In the genomic region with DNA sequence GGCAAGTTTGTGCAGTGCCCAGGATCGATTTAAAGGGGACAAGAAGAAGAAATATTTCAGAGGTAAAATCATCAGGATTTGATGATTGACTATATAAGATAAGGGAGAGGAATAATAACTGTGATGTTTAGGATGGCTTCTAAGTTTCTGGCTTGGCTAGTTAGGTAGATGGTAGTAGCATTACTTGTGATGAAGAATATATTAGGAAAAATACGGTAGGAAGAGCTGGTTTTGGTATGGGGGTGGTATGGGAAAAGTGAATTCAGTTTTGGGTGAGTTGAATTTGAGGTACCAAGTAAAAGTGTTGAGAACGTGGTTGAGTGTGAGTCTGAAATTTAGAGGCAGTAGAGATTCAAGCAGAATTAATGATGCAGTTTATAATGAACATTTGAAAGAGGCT, we compare ENCODE assay signal across 19 cellular contexts. TPM values are rescaled to one million over a fixed set of nuclear protein-coding genes. Genes with fewer than 3 reads are reported as not detected.
DNase-seq lines count a peak whose midpoint lies in the region; ATAC-seq, FAIRE-seq and TF ChIP-seq lines count a peak whose summit lies in the region.
"Had no signal": no experiment of that assay in that cellular context is flagged by ENCODE, and none has a peak within 500 bp of the region (broad histone marks: within the 10 kb centered on the region; RNA-seq: fewer than 3 reads in every experiment).

No MANE protein-coding gene starts in this region.

- peaks cover 55% of the 10 kb centered on the region for H3K4me1 Mint-ChIP-seq in activated naive CD8-positive, alpha-beta T cell (ENCODE audit: low read depth)
- H3K4me1 Mint-ChIP-seq in activated naive CD8-positive, alpha-beta T cell treated with anti-CD3 and anti-CD28 coated beads, Interleukin-2, amount 50 U/mL, for 24 hours = peaks cover 54% of the 10 kb centered on the region
- peaks cover 43 to 44% of the 10 kb centered on the region in 2 experiments for H3K4me1 Mint-ChIP-seq in H9
- peaks cover 31 to 60% (median 58%) of the 10 kb centered on the region in 4 donors for H3K4me1 Mint-ChIP-seq in naive thymus-derived CD8-positive, alpha-beta T cell

- no peak overlapping the region for H2BK120ac ChIP-seq in H9 (ENCODE audit: low read depth, low read length, poor library complexity, severe bottlenecking)

- POLR2A ChIA-PET in K562 (lab: Yijun Ruan, JAX) = interaction anchor here (1.0 to 1.8 kb wide), 2 partner anchors 9 to 12 kb away, joined by 4 to 11 read pairs; no protein-coding TSS in a partner anchor
- POLR2A ChIA-PET in naive thymus-derived CD8-positive, alpha-beta T cell (lab: Charles Lee) = no interaction called here
- POLR2A ChIA-PET in A673 (lab: Charles Lee; ENCODE audit: low non-redundant PET) = no interaction called here

- H3K18ac ChIP-seq in H9 (ENCODE audit: insufficient read length, low read depth, low read length) = no peak overlapping the region

- peak overlapping the region; percentile 19 for H3K27ac Mint-ChIP-seq in activated naive CD8-positive, alpha-beta T cell
- H3K27ac Mint-ChIP-seq in activated naive CD8-positive, alpha-beta T cell treated with anti-CD3 and anti-CD28 coated beads, Interleukin-2, amount 50 U/mL, for 24 hours = no peak overlapping the region
- peak overlapping the region in 2 of 3 experiments; percentile 9 to 30; a peak in 3 of 7 replicates for H3K27ac Mint-ChIP-seq in H9
- peak overlapping the region in 6 of 10 donors; percentile 0 to 65 (median 13) for H3K27ac Mint-ChIP-seq in naive thymus-derived CD8-positive, alpha-beta T cell

- H3K27ac ChIP-seq in H9 (ENCODE audit: insufficient read length, low read depth, low read length) (no peak overlapping the region), K562 (ENCODE audit: extremely low read depth, low read depth, low read length) (no peak overlapping the region), A673 (ENCODE audit: low read depth, low read length, poor library complexity, severe bottlenecking) (no peak overlapping the region)
- H3K27ac ChIP-seq: A549, BLaER1, SK-N-MC had no signal

- no peak overlapping the region for H4K91ac ChIP-seq in H9 (ENCODE audit: insufficient read length, low read depth, low read length)

- no peaks in the 10 kb centered on the region for H3K9me3 Mint-ChIP-seq in activated naive CD8-positive, alpha-beta T cell (ENCODE audit: low read depth)
- no peaks in the 10 kb centered on the region for H3K9me3 Mint-ChIP-seq in activated naive CD8-positive, alpha-beta T cell treated with anti-CD3 and anti-CD28 coated beads, Interleukin-2, amount 50 U/mL, for 24 hours
- peaks cover 0 to 3% of the 10 kb centered on the region in 2 experiments; a peak in 1 of 5 replicates for H3K9me3 Mint-ChIP-seq in H9
- H3K9me3 Mint-ChIP-seq in naive thymus-derived CD8-positive, alpha-beta T cell = peaks cover 0 to 4% (median 0%) of the 10 kb centered on the region in 9 donors

- in situ Hi-C loops in K562 (cut with MboI) = no loop called here

- no peak overlapping the region for H2BK12ac ChIP-seq in H9 (ENCODE audit: insufficient read length, low read depth, low read length)

- peaks cover 9% of the 10 kb centered on the region for H3K79me1 ChIP-seq in H9 (ENCODE audit: insufficient read depth, low read depth, low read length, poor library complexity, severe bottlenecking)

- TF ChIP-seq CTCF in H9 (conservative IDR thresholded peaks at IDR 0.05) (no peak), K562 (IDR thresholded peaks at IDR 0.05 in 2 of 3, conservative IDR thresholded peaks at IDR 0.05 in 1 of 3; ENCODE audit: insufficient read depth in 2 of 3, low read depth in 1 of 3, low read length in 3 of 3) (no peak), A673 (conservative IDR thresholded peaks at IDR 0.05; ENCODE audit: low read depth, low read length) (no peak)

- intact Hi-C loops in K562 (cut with micrococcal nuclease) (no loop called here), A673 (cut with micrococcal nuclease; ENCODE audit: unreplicated experiment) (no loop called here), posterior cingulate gyrus (cut with DNase I) (no loop called here)

- no peak overlapping the region for H3K4me2 ChIP-seq in H9 (ENCODE audit: insufficient read depth, insufficient read length, low read length)
- H3K4me2 ChIP-seq in K562 (ENCODE audit: insufficient read depth, low read length) = no peak overlapping the region; the same call in 1 of the 2 replicates
- H3K4me2 ChIP-seq: A549, BLaER1 had no signal

- 100% methylated on average over 2 of the region's 3 CpGs for WGBS in H9 (ENCODE audit: extremely low coverage, insufficient read length, low lambda C conversion rate)
- WGBS in K562 (ENCODE audit: insufficient coverage, low coverage, missing lambda C conversion rate) = 63% methylated on average over 3 of the region's 3 CpGs

- no peak overlapping the region for H4K5ac ChIP-seq in H9 (ENCODE audit: insufficient read length, low read depth, low read length)

- H3K4me3 Mint-ChIP-seq in activated naive CD8-positive, alpha-beta T cell = peak overlapping the region; percentile 4
- no peak overlapping the region for H3K4me3 Mint-ChIP-seq in activated naive CD8-positive, alpha-beta T cell treated with anti-CD3 and anti-CD28 coated beads, Interleukin-2, amount 50 U/mL, for 24 hours
- no peak overlapping the region for H3K4me3 Mint-ChIP-seq in H9
- H3K4me3 Mint-ChIP-seq in naive thymus-derived CD8-positive, alpha-beta T cell = peak overlapping the region in 2 of 10 donors; percentile 1 to 34

- no peak overlapping the region for H3T11ph ChIP-seq in H9 (ENCODE audit: low read length)

- no peak for FAIRE-seq in K562 (lab: Jason Lieb, UNC)
- FAIRE-seq: A549 had no signal

- no peak overlapping the region for H3K9ac ChIP-seq in H9 (ENCODE audit: extremely low read depth, insufficient read length, low read length)
- H3K9ac ChIP-seq in K562 (ENCODE audit: insufficient read depth in 1 of 2, low read depth in 2 of 2, low read length in 2 of 2) = no peak overlapping the region
- H3K9ac ChIP-seq: BLaER1 had no signal

- H4K8ac ChIP-seq in H9 (replicated peaks; ENCODE audit: insufficient read length, low read depth, low read length) = no peak overlapping the region

- no peak overlapping the region for H3K56ac ChIP-seq in H9 (ENCODE audit: insufficient read length, low read depth, low read length)

- H3K27me3 ChIP-seq in H9 (ENCODE audit: insufficient read depth, low read length) (no peaks in the 10 kb centered on the region), K562 (ENCODE audit: control insufficient read depth in 2 of 2, insufficient read depth in 2 of 2, low read length in 2 of 2) (no peaks in the 10 kb centered on the region), A673 (replicated peaks; ENCODE audit: insufficient read depth, low read depth, low read length, poor library complexity) (no peaks in the 10 kb centered on the region)
- H3K27me3 ChIP-seq: BLaER1 had no signal

- H3K4me1 ChIP-seq in H9 (ENCODE audit: insufficient read depth, low read length) = peaks cover 4% of the 10 kb centered on the region; the same call in 1 of the 2 replicates
- H3K4me1 ChIP-seq in K562 (replicated peaks in 1 of 2; ENCODE audit: control insufficient read depth in 2 of 2, insufficient read depth in 2 of 2, low read length in 2 of 2) = peaks cover 5 to 18% of the 10 kb centered on the region in 2 experiments; a peak in 4 of 5 replicates
- no peaks in the 10 kb centered on the region for H3K4me1 ChIP-seq in A673 (ENCODE audit: insufficient read depth, low read length, poor library complexity, severe bottlenecking)
- H3K4me1 ChIP-seq: BLaER1 had no signal

- no peaks in the 10 kb centered on the region for H3K23me2 ChIP-seq in H9 (ENCODE audit: insufficient read length, low read depth, low read length, poor library complexity, severe bottlenecking)

- no peak overlapping the region for H3K14ac ChIP-seq in H9 (ENCODE audit: insufficient read depth, low read length)

- no peak overlapping the region for H3K4ac ChIP-seq in H9 (ENCODE audit: low read depth, low read length)

- no peaks in the 10 kb centered on the region for H4K20me1 ChIP-seq in H9 (ENCODE audit: control insufficient read depth, insufficient read depth, insufficient read length)
- peaks cover 22% of the 10 kb centered on the region for H4K20me1 ChIP-seq in K562 (replicated peaks; ENCODE audit: control insufficient read depth, insufficient read depth, low read length)

- H2BK20ac ChIP-seq in H9 (ENCODE audit: low read depth, low read length, poor library complexity, severe bottlenecking) = no peak overlapping the region

- DNase-seq in activated naive CD8-positive, alpha-beta T cell treated with anti-CD3 and anti-CD28 coated beads, Interleukin-2, amount 50 U/mL, for 24 hours = no peak
- DNase-seq in H9 = no peak
- no peak for DNase-seq in K562 (ENCODE audit: extremely low read depth in 1 of 4, low spot score in 3 of 4)
- DNase-seq in naive thymus-derived CD8-positive, alpha-beta T cell = no peak
- DNase-seq in amygdala (lab: John Stamatoyannopoulos, UW) = no peak
- no peak for DNase-seq in A673 (ENCODE audit: low spot score)
- no peak for DNase-seq in posterior cingulate gyrus
- DNase-seq: DMS79, KG1, NCI-H1417, NCI-H187 treated with DMSO at 0.1 percent for 48 hours, NCI-H226, NCI-H524, SHP77 had no signal

- CTCF ChIA-PET in K562 (lab: Yijun Ruan, JAX; ENCODE audit: low intra/inter-chr PET ratio) (no interaction called here), A673 (lab: Charles Lee) (no interaction called here)

- TF ChIP-seq RAD21 in K562 (CRISPR knock-in tag; conservative IDR thresholded peaks at IDR 0.05 in 1 of 2, IDR thresholded peaks at IDR 0.05 in 1 of 2) = no peak

- H2AFZ ChIP-seq in H9 (ENCODE audit: low read length) (no peak overlapping the region), K562 (ENCODE audit: low read depth, low read length) (no peak overlapping the region)

- H3K4me3 ChIP-seq in K562 (no peak overlapping the region), A673 (ENCODE audit: low read depth, low read length, poor library complexity, severe bottlenecking) (no peak overlapping the region)
- H3K4me3 ChIP-seq: A549, BLaER1, SK-N-MC had no signal

- no peak overlapping the region for H2BK15ac ChIP-seq in H9 (ENCODE audit: low read depth, low read length)

- no TSS peak for BruUV-seq in K562 (replicated peaks; lab: Mats Ljungman, UMichigan)
- no TSS peak for BruUV-seq in A673 (replicated peaks; lab: Mats Ljungman, UMichigan)

- peaks cover 4% of the 10 kb centered on the region for H3K36me3 Mint-ChIP-seq in activated naive CD8-positive, alpha-beta T cell
- peaks cover 36% of the 10 kb centered on the region for H3K36me3 Mint-ChIP-seq in activated naive CD8-positive, alpha-beta T cell treated with anti-CD3 and anti-CD28 coated beads, Interleukin-2, amount 50 U/mL, for 24 hours (ENCODE audit: low read depth)
- peaks cover 4 to 14% (median 13%) of the 10 kb centered on the region in 3 experiments; a peak in 6 of 7 replicates for H3K36me3 Mint-ChIP-seq in H9 (ENCODE audit: insufficient read depth in 1 of 3, low read depth in 3 of 3)
- peaks cover 5 to 26% (median 25%) of the 10 kb centered on the region in 3 donors for H3K36me3 Mint-ChIP-seq in naive thymus-derived CD8-positive, alpha-beta T cell

- H3K79me2 ChIP-seq in H9 (ENCODE audit: insufficient read depth, low read length) (peaks cover 52% of the 10 kb centered on the region; the same call in 1 of the 2 replicates), K562 (ENCODE audit: control insufficient read depth, insufficient read depth, low read length) (peaks cover 97% of the 10 kb centered on the region)

- H3K9me1 ChIP-seq in K562 (ENCODE audit: control insufficient read depth, insufficient read depth, low read length) = no peaks in the 10 kb centered on the region

- ATAC-seq in activated naive CD8-positive, alpha-beta T cell treated with anti-CD3 and anti-CD28 coated beads, Interleukin-2, amount 50 U/mL, for 24 hours = no peak
- no peak for ATAC-seq in K562
- ATAC-seq in naive thymus-derived CD8-positive, alpha-beta T cell = no peak
- ATAC-seq: A549, HCT116 had no signal

- no peak overlapping the region for H2BK5ac ChIP-seq in H9 (ENCODE audit: insufficient read length, low read length)

- peaks cover 16% of the 10 kb centered on the region; the same call in 2 of the 3 replicates for H3K36me3 ChIP-seq in K562 (ENCODE audit: control insufficient read depth, insufficient read depth, low read length)
- H3K36me3 ChIP-seq in A673 (ENCODE audit: insufficient read depth, low read length, poor library complexity, severe bottlenecking) = no peaks in the 10 kb centered on the region

- H3K27me3 Mint-ChIP-seq in activated naive CD8-positive, alpha-beta T cell = no peaks in the 10 kb centered on the region
- no peaks in the 10 kb centered on the region for H3K27me3 Mint-ChIP-seq in activated naive CD8-positive, alpha-beta T cell treated with anti-CD3 and anti-CD28 coated beads, Interleukin-2, amount 50 U/mL, for 24 hours
- no peaks in the 10 kb centered on the region for H3K27me3 Mint-ChIP-seq in H9 (ENCODE audit: low read depth)
- H3K27me3 Mint-ChIP-seq in naive thymus-derived CD8-positive, alpha-beta T cell = no peaks in the 10 kb centered on the region

- no peak for TF ChIP-seq EP300 in K562 (IDR thresholded peaks at IDR 0.05; ENCODE audit: low read length)

- TF ChIP-seq POLR2A in K562 (conservative IDR thresholded peaks at IDR 0.05) = no peak

- no peak overlapping the region for H3K23ac ChIP-seq in H9 (ENCODE audit: insufficient read length, low read depth, low read length)

- H2AK5ac ChIP-seq in H9 (ENCODE audit: insufficient read length, low read length) = no peak overlapping the region

- H3K9me3 ChIP-seq in H9 (ENCODE audit: control insufficient read depth, low read depth, low read length) = no peaks in the 10 kb centered on the region
- no peaks in the 10 kb centered on the region for H3K9me3 ChIP-seq in K562 (replicated peaks; ENCODE audit: control insufficient read depth, insufficient read depth, low read depth, low read length)
- H3K9me3 ChIP-seq in A673 (ENCODE audit: low read depth, low read length, poor library complexity, severe bottlenecking) = no peaks in the 10 kb centered on the region
- H3K9me3 ChIP-seq: A549 had no signal

RNA-seq across cellular contexts. Expression of a gene that starts 11.0 kb away (rescaled TPM):
- 78.8 and 80.2 TPM in 2 replicates for total RNA-seq in H9 (2021)
- 146 and 232 TPM in 2 replicates for total RNA-seq in K562 (2011; cell fraction: chromatin; rRNA removed; ENCODE audit: low replicate concordance)
- 94.1 and 123 TPM in 2 replicates for total RNA-seq in K562 (2011; cell fraction: nucleolus; rRNA removed)
- 140 and 190 TPM in 2 replicates for total RNA-seq in K562 (2011; cell fraction: nucleoplasm; rRNA removed)
- total RNA-seq in K562 (2014; rRNA removed) = 79.0 and 102 TPM in 2 replicates
- total RNA-seq in K562 (2014; rRNA removed; fragmentation: Illumina TruSeq; extraction: Trizol) = 59.5 and 74.6 TPM in 2 replicates
- 71.1 and 74.9 TPM in 2 replicates for total RNA-seq in K562 (2015; rRNA removed; fragmentation: Illumina TruSeq; extraction: Trizol)
- 53.1 and 55.3 TPM in 2 replicates for total RNA-seq in K562 (2021)
- 45.5 and 67.1 TPM in 2 replicates for polyA plus RNA-seq in K562 (2011; rRNA removed)
- 13.5 and 17.9 TPM in 2 replicates for polyA plus RNA-seq in K562 (2011; cell fraction: cytosol; rRNA removed)
- 77.5 and 80.3 TPM in 2 replicates for polyA plus RNA-seq in K562 (2011; cell fraction: nucleus; rRNA removed)
- 31.4 and 52.7 TPM in 2 replicates for polyA plus RNA-seq in K562 (2012)
- polyA plus RNA-seq in K562 (2014; fragmentation: Illumina TruSeq; extraction: Trizol) = 50.1 and 51.6 TPM in 2 replicates
- polyA plus RNA-seq in K562 (2014; fragmentation: Nextera tagmentation; extraction: Ambion mirVana) = 10 to 100 TPM; 16.8 to 36.0 TPM
- polyA plus RNA-seq in K562 (2014; rRNA removed) = 19.9 and 21.0 TPM in 2 replicates
- 221 and 262 TPM in 2 replicates for polyA minus RNA-seq in K562 (2011; rRNA and poly(A)+ RNA removed)
- polyA minus RNA-seq in K562 (2011; cell fraction: cytosol; rRNA and poly(A)+ RNA removed) = 58.0 and 66.3 TPM in 2 replicates
- polyA minus RNA-seq in K562 (2011; cell fraction: nucleus; rRNA and poly(A)+ RNA removed) = 89.9 and 134 TPM in 2 replicates
- 10 to 100 TPM; 78.0 to 79.0 TPM for total RNA-seq in naive thymus-derived CD8-positive, alpha-beta T cell
- 10 to 100 TPM; 29.0 to 41.8 (median 41.2) TPM for polyA plus RNA-seq in naive thymus-derived CD8-positive, alpha-beta T cell
- total RNA-seq in A673 (2021) = 98.6 and 99.7 TPM in 2 replicates
